ENCODE assay signal across 1 cellular context in genomic region chr12:111616177-111616623, GRCh38.
TF ChIP-seq lines count a peak whose summit lies in the region.

No MANE protein-coding gene starts in this region.

TF ChIP-seq in WTC11, 78 proteins besides CTCF, POLR2A, EP300 and RAD21 (continued from another document):
- TF ChIP-seq, protein P1, sequence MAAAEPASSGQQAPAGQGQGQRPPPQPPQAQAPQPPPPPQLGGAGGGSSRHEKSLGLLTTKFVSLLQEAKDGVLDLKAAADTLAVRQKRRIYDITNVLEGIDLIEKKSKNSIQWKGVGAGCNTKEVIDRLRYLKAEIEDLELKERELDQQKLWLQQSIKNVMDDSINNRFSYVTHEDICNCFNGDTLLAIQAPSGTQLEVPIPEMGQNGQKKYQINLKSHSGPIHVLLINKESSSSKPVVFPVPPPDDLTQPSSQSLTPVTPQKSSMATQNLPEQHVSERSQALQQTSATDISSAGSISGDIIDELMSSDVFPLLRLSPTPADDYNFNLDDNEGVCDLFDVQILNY (CRISPR knock-in tag; IDR thresholded peaks at IDR 0.05): no peak
- TF ChIP-seq NFE2L1 (CRISPR knock-in tag; IDR thresholded peaks at IDR 0.05): no peak
- TF ChIP-seq MYBL2 (CRISPR knock-in tag; IDR thresholded peaks at IDR 0.05): no peak
- no peak for TF ChIP-seq ZNF396 (CRISPR knock-in tag; IDR thresholded peaks at IDR 0.05; ENCODE audit: borderline replicate concordance)
- TF ChIP-seq, protein P2, sequence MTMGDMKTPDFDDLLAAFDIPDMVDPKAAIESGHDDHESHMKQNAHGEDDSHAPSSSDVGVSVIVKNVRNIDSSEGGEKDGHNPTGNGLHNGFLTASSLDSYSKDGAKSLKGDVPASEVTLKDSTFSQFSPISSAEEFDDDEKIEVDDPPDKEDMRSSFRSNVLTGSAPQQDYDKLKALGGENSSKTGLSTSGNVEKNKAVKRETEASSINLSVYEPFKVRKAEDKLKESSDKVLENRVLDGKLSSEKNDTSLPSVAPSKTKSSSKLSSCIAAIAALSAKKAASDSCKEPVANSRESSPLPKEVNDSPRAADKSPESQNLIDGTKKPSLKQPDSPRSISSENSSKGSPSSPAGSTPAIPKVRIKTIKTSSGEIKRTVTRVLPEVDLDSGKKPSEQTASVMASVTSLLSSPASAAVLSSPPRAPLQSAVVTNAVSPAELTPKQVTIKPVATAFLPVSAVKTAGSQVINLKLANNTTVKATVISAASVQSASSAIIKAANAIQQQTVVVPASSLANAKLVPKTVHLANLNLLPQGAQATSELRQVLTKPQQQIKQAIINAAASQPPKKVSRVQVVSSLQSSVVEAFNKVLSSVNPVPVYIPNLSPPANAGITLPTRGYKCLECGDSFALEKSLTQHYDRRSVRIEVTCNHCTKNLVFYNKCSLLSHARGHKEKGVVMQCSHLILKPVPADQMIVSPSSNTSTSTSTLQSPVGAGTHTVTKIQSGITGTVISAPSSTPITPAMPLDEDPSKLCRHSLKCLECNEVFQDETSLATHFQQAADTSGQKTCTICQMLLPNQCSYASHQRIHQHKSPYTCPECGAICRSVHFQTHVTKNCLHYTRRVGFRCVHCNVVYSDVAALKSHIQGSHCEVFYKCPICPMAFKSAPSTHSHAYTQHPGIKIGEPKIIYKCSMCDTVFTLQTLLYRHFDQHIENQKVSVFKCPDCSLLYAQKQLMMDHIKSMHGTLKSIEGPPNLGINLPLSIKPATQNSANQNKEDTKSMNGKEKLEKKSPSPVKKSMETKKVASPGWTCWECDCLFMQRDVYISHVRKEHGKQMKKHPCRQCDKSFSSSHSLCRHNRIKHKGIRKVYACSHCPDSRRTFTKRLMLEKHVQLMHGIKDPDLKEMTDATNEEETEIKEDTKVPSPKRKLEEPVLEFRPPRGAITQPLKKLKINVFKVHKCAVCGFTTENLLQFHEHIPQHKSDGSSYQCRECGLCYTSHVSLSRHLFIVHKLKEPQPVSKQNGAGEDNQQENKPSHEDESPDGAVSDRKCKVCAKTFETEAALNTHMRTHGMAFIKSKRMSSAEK (CRISPR knock-in tag; IDR thresholded peaks at IDR 0.05; ENCODE audit: borderline replicate concordance): no peak
- TF ChIP-seq, protein P3, sequence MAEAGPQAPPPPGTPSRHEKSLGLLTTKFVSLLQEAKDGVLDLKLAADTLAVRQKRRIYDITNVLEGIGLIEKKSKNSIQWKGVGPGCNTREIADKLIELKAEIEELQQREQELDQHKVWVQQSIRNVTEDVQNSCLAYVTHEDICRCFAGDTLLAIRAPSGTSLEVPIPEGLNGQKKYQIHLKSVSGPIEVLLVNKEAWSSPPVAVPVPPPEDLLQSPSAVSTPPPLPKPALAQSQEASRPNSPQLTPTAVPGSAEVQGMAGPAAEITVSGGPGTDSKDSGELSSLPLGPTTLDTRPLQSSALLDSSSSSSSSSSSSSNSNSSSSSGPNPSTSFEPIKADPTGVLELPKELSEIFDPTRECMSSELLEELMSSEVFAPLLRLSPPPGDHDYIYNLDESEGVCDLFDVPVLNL (CRISPR knock-in tag; IDR thresholded peaks at IDR 0.05; ENCODE audit: borderline replicate concordance, low read depth): no peak
